In genomic region chr7:100157334-100158228, GRCh38 we compare ENCODE assay signal across 8 cellular contexts. TPM values are rescaled to one million over a fixed set of nuclear protein-coding genes. Genes with fewer than 3 reads are reported as not detected.
A peak's percentile ranks its signal among the peaks of the same experiment; 100 is the strongest.
DNase-seq lines count a peak whose midpoint lies in the region; ATAC-seq and TF ChIP-seq lines count a peak whose summit lies in the region.

No MANE protein-coding gene starts in this region.

- POLR2A ChIA-PET in A673 (lab: Charles Lee; ENCODE audit: low non-redundant PET) = no interaction called here

- BruUV-seq in A673 (replicated peaks; lab: Mats Ljungman, UMichigan) = TSS peak; percentile 28

- DNase-seq in A673 (ENCODE audit: low spot score) = no peak
- peak in 1 of 2 experiments; percentile 36 for DNase-seq in SJCRH30
- DNase-seq in epithelial cell of proximal tubule (ENCODE audit: low read depth) = peak; percentile 53
- no peak for DNase-seq in NCI-H1105 (lab: John Stamatoyannopoulos, UW)

- H3K4me1 ChIP-seq in A673 (ENCODE audit: insufficient read depth, low read length, poor library complexity, severe bottlenecking) (peaks cover 20% of the 10 kb centered on the region), SJCRH30 (peaks cover 3% of the 10 kb centered on the region; the same call in 1 of the 2 replicates), muscle layer of duodenum (ENCODE audit: control insufficient read depth in 1 of 2, insufficient read depth in 2 of 2, low read length in 2 of 2) (peaks cover 16 to 27% of the 10 kb centered on the region in 2 donors)

- peak overlapping the region; percentile 85 for H3K27ac ChIP-seq in A673 (ENCODE audit: low read depth, low read length, poor library complexity, severe bottlenecking)
- H3K27ac ChIP-seq in SJCRH30 = peak overlapping the region; percentile 53; the same call in 1 of the 2 replicates
- H3K27ac ChIP-seq in muscle layer of duodenum (ENCODE audit: low read length) = peak overlapping the region; percentile 20

- ATAC-seq in GM19438 (IDR thresholded peaks at IDR 0.05; ENCODE audit: low read depth, unreplicated experiment) (peak; percentile 14), HG03342 (IDR thresholded peaks at IDR 0.05; ENCODE audit: unreplicated experiment) (no peak), HG02571 (IDR thresholded peaks at IDR 0.05; ENCODE audit: unreplicated experiment) (no peak)

- H3K4me3 ChIP-seq in A673 (ENCODE audit: low read depth, low read length, poor library complexity, severe bottlenecking) (peak overlapping the region; percentile 89), SJCRH30 (peak overlapping the region; percentile 100), epithelial cell of proximal tubule (ENCODE audit: low read depth, low read length) (peak overlapping the region; percentile 82), muscle layer of duodenum (ENCODE audit: low read depth in 1 of 2, low read length in 2 of 2) (peak overlapping the region; percentile 26 to 92)

- CTCF ChIA-PET in A673 (lab: Charles Lee) = interaction anchor here (0.6 kb wide), 1 partner anchor 9 kb away, joined by 3 read pairs; the partner anchor contains the start of gene LAMTOR4

- no peaks in the 10 kb centered on the region for H3K9me3 ChIP-seq in A673 (ENCODE audit: low read depth, low read length, poor library complexity, severe bottlenecking)
- H3K9me3 ChIP-seq in SJCRH30 (replicated peaks) = no peaks in the 10 kb centered on the region
- H3K9me3 ChIP-seq in muscle layer of duodenum (ENCODE audit: control insufficient read depth in 1 of 2, low read length in 2 of 2) = no peaks in the 10 kb centered on the region

- TF ChIP-seq CTCF in A673 (conservative IDR thresholded peaks at IDR 0.05; ENCODE audit: low read depth, low read length) (no peak), epithelial cell of proximal tubule (conservative IDR thresholded peaks at IDR 0.05; ENCODE audit: low read depth, low read length) (peak; percentile 31)

- H3K36me3 ChIP-seq in A673 (ENCODE audit: insufficient read depth, low read length, poor library complexity, severe bottlenecking) (peaks cover 25% of the 10 kb centered on the region), SJCRH30 (peaks cover 11% of the 10 kb centered on the region), muscle layer of duodenum (ENCODE audit: control insufficient read depth in 1 of 2, insufficient read depth in 2 of 2, low read length in 2 of 2) (peaks cover 20 to 39% of the 10 kb centered on the region in 2 donors)

- intact Hi-C loops in A673 (cut with micrococcal nuclease; ENCODE audit: unreplicated experiment) = loop anchor here (1.0 kb wide), 1 partner anchor 9 kb away; the partner anchor contains the start of gene LAMTOR4

- H3K27me3 ChIP-seq in A673 (replicated peaks; ENCODE audit: insufficient read depth, low read depth, low read length, poor library complexity) (no peaks in the 10 kb centered on the region), SJCRH30 (no peaks in the 10 kb centered on the region), muscle layer of duodenum (ENCODE audit: low read depth, low read length) (no peaks in the 10 kb centered on the region)

RNA-seq across cellular contexts. Expression of gene TRAPPC14, which starts 0.9 kb away (rescaled TPM):
- 22.6 and 25.7 TPM in 2 replicates for total RNA-seq in A673 (2021)
- 9.6 and 15.4 TPM in 2 replicates for total RNA-seq in SJCRH30 (2014; rRNA removed; shearing (Covaris generic))
- 9.4 and 14.9 TPM in 2 replicates for total RNA-seq in epithelial cell of proximal tubule

RNA-seq across cellular contexts. Expression of gene LAMTOR4, which starts 8.9 kb away (rescaled TPM):
- total RNA-seq in A673 (2021) (84.5 and 90.4 TPM in 2 replicates), epithelial cell of proximal tubule (201 and 232 TPM in 2 replicates)
- 65.4 and 84.6 TPM in 2 replicates for total RNA-seq in SJCRH30 (2014; rRNA removed; shearing (Covaris generic))

RNA-seq across cellular contexts. Expression of gene GAL3ST4, which starts 10.8 kb away (rescaled TPM):
- total RNA-seq in A673 (2021) = 3.2 and 3.5 TPM in 2 replicates
- 7.4 and 8.0 TPM in 2 replicates for total RNA-seq in SJCRH30 (2014; rRNA removed; shearing (Covaris generic))
- 0.58 and 6.7 TPM in 2 replicates for total RNA-seq in epithelial cell of proximal tubule

RNA-seq across cellular contexts. Expression of gene GPC2, which starts 19.6 kb away (rescaled TPM):
- 23.3 and 28.4 TPM in 2 replicates for total RNA-seq in A673 (2021)
- total RNA-seq in SJCRH30 (2014; rRNA removed; shearing (Covaris generic)) = 16.7 and 17.2 TPM in 2 replicates
- 4.1 and 11.0 TPM in 2 replicates for total RNA-seq in epithelial cell of proximal tubule

RNA-seq across cellular contexts. Expression of gene STAG3, which starts 20.1 kb away (rescaled TPM):
- total RNA-seq in A673 (2021) (1.2 and 2.4 TPM in 2 replicates), epithelial cell of proximal tubule (0.22 and 0.69 TPM in 2 replicates)
- 0.10 and 1.3 TPM in 2 replicates for total RNA-seq in SJCRH30 (2014; rRNA removed; shearing (Covaris generic))

Comparison
In these comparisons a context has a peak if more than half of its experiments do, and no peak if none do; other contexts are left out.
1. H3K27ac ChIP-seq: peak in every context shown above with its lines; median percentile 85 in A673; 53 in SJCRH30; 20 in muscle layer of duodenum.